ENCODE assay signal across 31 cellular contexts in the genomic region with DNA sequence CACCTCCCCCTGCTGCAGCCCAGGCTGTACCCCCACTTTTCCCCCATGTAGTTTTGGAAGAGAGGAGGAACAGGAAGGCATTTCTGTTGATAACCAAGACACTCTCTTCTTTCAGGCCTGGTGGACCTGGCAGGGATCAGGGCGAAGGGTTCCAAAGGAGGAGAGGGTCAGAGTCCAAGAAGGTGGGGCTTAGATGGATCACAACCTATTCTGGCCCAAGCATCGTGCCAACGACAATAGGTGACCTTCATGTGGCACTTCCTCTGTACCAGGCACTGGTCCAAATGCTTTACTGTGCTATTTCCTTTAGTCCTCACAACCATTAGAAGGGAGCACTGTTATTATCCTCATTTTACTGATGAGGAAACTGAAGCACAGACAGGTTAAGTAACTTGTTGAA.
"Had no signal": no experiment of that assay in that cellular context is flagged by ENCODE, and none has a peak within 500 bp of the region (broad histone marks: within the 10 kb centered on the region; RNA-seq: fewer than 3 reads in every experiment).

No MANE protein-coding gene starts in this region.

- ATAC-seq: activated CD8-positive, alpha-beta T cell treated with anti-CD3 and anti-CD28 coated beads for 36 hours; activated T-cell treated with anti-CD3 and anti-CD28 coated beads, Interleukin-2, amount 50 U/mL, for 72 hours; activated T-helper 17 cell treated with anti-CD3 and anti-CD28 coated beads, Interleukin-2, amount 50 U/mL, for 72 hours; PC-3 had no signal

- H3K4me2 ChIP-seq: KMS-11, SK-N-SH had no signal

- H3K9ac ChIP-seq: KMS-11, SK-N-SH had no signal

- H3K36me3 ChIP-seq: brain microvascular endothelial cell, cardiac muscle cell, Peyer's patch, SJSA1, WERI-Rb-1 had no signal

- H3K4me1 ChIP-seq: Peyer's patch, SJSA1 had no signal

- DNase-seq: activated CD4-positive, alpha-beta T cell treated with anti-CD3 and anti-CD28 coated beads, Interleukin-2, amount 10 ng/mL, durations not matched to agents 24 days and 14 days; activated CD4-positive, alpha-beta T cell treated with anti-CD3 and anti-CD28 coated beads, Interleukin-2, amount 50 U/mL, for 4 hours; activated CD4-positive, CD25-positive, alpha-beta regulatory T cell; activated CD8-positive, alpha-beta T cell treated with anti-CD3 and anti-CD28 coated beads for 36 hours; activated effector memory CD4-positive, alpha-beta T cell treated with anti-CD3 and anti-CD28 coated beads, Interleukin-2, amount 50 U/mL, for 16 hours; activated naive CD4-positive, alpha-beta T cell; activated naive CD4-positive, alpha-beta T cell treated with anti-CD3 and anti-CD28 coated beads, Interleukin-2, amount 50 U/mL, for 16 hours; activated naive CD8-positive, alpha-beta T cell treated with anti-CD3 and anti-CD28 coated beads for 36 hours; activated T-cell treated with anti-CD3 and anti-CD28 coated beads, Interleukin-2, amount 50 U/mL, for 1 hour; activated T-cell treated with anti-CD3 and anti-CD28 coated beads, Interleukin-2, amount 50 U/mL, for 72 hours; amniotic stem cell; aorta; brain microvascular endothelial cell; NCI-H1105 treated with DMSO at 0.1 percent for 48 hours; NCI-H1436; NCI-H1694; NCI-H1930; NCI-H2107; NCI-H2171; NCI-H510A; NCI-H774; PC-3; Peyer's patch; RPMI8226; SHP77 treated with DMSO at 0.1 percent for 48 hours; SK-N-SH; WERI-Rb-1 had no signal

- H3K4me3 ChIP-seq: cardiac muscle cell, Peyer's patch, SJSA1 had no signal

- H3K27me3 ChIP-seq: brain microvascular endothelial cell, cardiac muscle cell, Peyer's patch had no signal

- H3K27ac ChIP-seq: brain microvascular endothelial cell, cardiac muscle cell, KMS-11, Peyer's patch, SJSA1, WERI-Rb-1 had no signal

- H3K9me3 ChIP-seq: Peyer's patch, SJSA1, SK-N-SH had no signal
